In the genomic region with DNA sequence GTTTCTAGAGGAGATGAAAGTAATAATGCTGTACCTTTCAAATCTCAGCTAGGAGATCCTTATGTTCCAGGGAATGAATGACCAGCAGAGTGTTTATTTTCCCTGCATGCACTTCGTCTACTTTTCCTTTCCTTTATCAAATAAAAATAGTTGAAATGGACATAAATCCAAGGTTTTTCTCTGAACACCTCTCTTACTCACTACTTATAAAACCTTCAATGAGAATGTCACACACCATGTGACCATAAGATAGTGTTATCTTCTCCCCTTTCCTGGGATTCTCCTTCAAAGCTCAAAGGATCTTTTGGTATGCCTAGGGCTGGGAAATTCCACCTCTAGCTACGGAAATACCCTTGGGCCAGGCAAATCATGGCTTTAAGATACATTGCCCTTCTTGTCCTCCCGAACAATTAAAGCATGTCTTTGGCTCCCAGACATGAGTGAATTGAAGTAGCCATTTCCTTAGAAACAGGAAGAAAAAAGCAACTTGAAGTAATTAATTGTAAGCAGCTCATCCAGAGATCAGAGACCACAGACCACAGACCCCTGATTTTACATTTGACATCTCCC, we compare ENCODE assay signal across 16 cellular contexts. TPM values are rescaled to one million over a fixed set of nuclear protein-coding genes. Genes with fewer than 3 reads are reported as not detected.
DNase-seq lines count a peak whose midpoint lies in the region; ATAC-seq and TF ChIP-seq lines count a peak whose summit lies in the region.
"Had no signal": no experiment of that assay in that cellular context is flagged by ENCODE, and none has a peak within 500 bp of the region (broad histone marks: within the 10 kb centered on the region; RNA-seq: fewer than 3 reads in every experiment).

No MANE protein-coding gene starts in this region.

- BruUV-seq in PC-3 (replicated peaks; lab: Mats Ljungman, UMichigan) = no TSS peak

- H3K36me3 ChIP-seq in PC-3 (ENCODE audit: low read depth, low read length) (no peaks in the 10 kb centered on the region), skeletal muscle satellite cell (ENCODE audit: insufficient read depth, low read length) (no peaks in the 10 kb centered on the region)
- H3K36me3 ChIP-seq: BLaER1, brain microvascular endothelial cell, thoracic aorta had no signal

- H3K9me3 ChIP-seq in PC-3 (ENCODE audit: low read length) = no peaks in the 10 kb centered on the region
- H3K9me3 ChIP-seq in skeletal muscle satellite cell (replicated peaks; ENCODE audit: low read length) = no peaks in the 10 kb centered on the region
- H3K9me3 ChIP-seq: BLaER1, thoracic aorta had no signal

- H3K4me3 Mint-ChIP-seq in HFFc6 = peak overlapping the region; percentile 95
- no peak overlapping the region for H3K4me3 Mint-ChIP-seq in glutamatergic neuron (ENCODE audit: unreplicated experiment)
- H3K4me3 Mint-ChIP-seq: activated naive CD8-positive, alpha-beta T cell had no signal

- H3K27ac ChIP-seq in PC-3 (ENCODE audit: low read length) = peak overlapping the region; percentile 68
- H3K27ac ChIP-seq: BLaER1, brain microvascular endothelial cell, parathyroid adenoma, thoracic aorta had no signal

- 0 out of 2 replicates have a peak overlapping the region, but pooled peaks have one; percentile 0 for H2AFZ ChIP-seq in PC-3 (ENCODE audit: low read length)
- H2AFZ ChIP-seq: parathyroid adenoma had no signal

- POLR2A ChIA-PET in PC-3 (lab: Charles Lee; ENCODE audit: unreplicated experiment) = interaction anchor here (0.5 to 0.7 kb wide), 3 partner anchors 37 to 219 kb away, joined by 4 to 5 read pairs (median 4); no protein-coding TSS in a partner anchor

- no peaks in the 10 kb centered on the region for H3K9me3 Mint-ChIP-seq in HFFc6
- peaks cover 3% of the 10 kb centered on the region for H3K9me3 Mint-ChIP-seq in glutamatergic neuron (ENCODE audit: unreplicated experiment)

- H3K36me3 Mint-ChIP-seq in HFFc6 (ENCODE audit: low read depth) (peaks cover 17% of the 10 kb centered on the region), glutamatergic neuron (ENCODE audit: unreplicated experiment) (no peaks in the 10 kb centered on the region)

- no peak for TF ChIP-seq CTCF in HFFc6 (IDR thresholded peaks at IDR 0.05)
- no peak for TF ChIP-seq CTCF in PC-3 (conservative IDR thresholded peaks at IDR 0.05; ENCODE audit: low read depth, low read length)
- no peak for TF ChIP-seq CTCF in glutamatergic neuron (IDR thresholded peaks at IDR 0.05; ENCODE audit: partially characterized antibody, unreplicated experiment)

- H4K20me1 ChIP-seq in PC-3 (ENCODE audit: low read length) = no peaks in the 10 kb centered on the region
- H4K20me1 ChIP-seq: BLaER1 had no signal

- H3K4me3 ChIP-seq in PC-3 (ENCODE audit: low read length) (peak overlapping the region; percentile 91; the same call in 1 of the 2 replicates), skeletal muscle satellite cell (ENCODE audit: low read length) (peak overlapping the region; percentile 47)
- H3K4me3 ChIP-seq: BLaER1, thoracic aorta had no signal

- H3K4me2 ChIP-seq in PC-3 (ENCODE audit: low read length) (peak overlapping the region; percentile 90), skeletal muscle satellite cell (ENCODE audit: low read length) (peak overlapping the region; percentile 96)
- H3K4me2 ChIP-seq: BLaER1 had no signal

- DNase-seq in HFFc6 (no peak), PC-3 (no peak), glomerular visceral epithelial cell (ENCODE audit: extremely low spot score) (peak; percentile 45), glutamatergic neuron (no peak)
- DNase-seq: brain microvascular endothelial cell, erythroblast, GOT3, head of caudate nucleus, T-helper 1 cell had no signal

- H3F3A ChIP-seq in PC-3 (ENCODE audit: low read length, unreplicated experiment) = no peaks in the 10 kb centered on the region

- H3K9ac ChIP-seq in PC-3 (ENCODE audit: low read length) = peak overlapping the region; percentile 1; the same call in 1 of the 2 replicates
- H3K9ac ChIP-seq in skeletal muscle satellite cell (ENCODE audit: low read depth, low read length) = peak overlapping the region; percentile 94
- H3K9ac ChIP-seq: BLaER1, parathyroid adenoma had no signal

- peak overlapping the region; percentile 56 for H3K27ac Mint-ChIP-seq in HFFc6
- H3K27ac Mint-ChIP-seq in glutamatergic neuron (ENCODE audit: unreplicated experiment) = no peak overlapping the region
- H3K27ac Mint-ChIP-seq: activated naive CD8-positive, alpha-beta T cell had no signal

- CTCF ChIA-PET in PC-3 (lab: Charles Lee) = interaction anchor here (0.7 to 3.9 kb wide), 4 partner anchors 213 to 287 kb away, joined by 3 to 40 read pairs (median 5); no protein-coding TSS in a partner anchor

- peaks cover 38% of the 10 kb centered on the region for H3K4me1 ChIP-seq in PC-3 (ENCODE audit: insufficient read depth, low read length)
- peaks cover 9% of the 10 kb centered on the region for H3K4me1 ChIP-seq in skeletal muscle satellite cell (ENCODE audit: control insufficient read depth, insufficient read depth, low read length)
- H3K4me1 ChIP-seq: parathyroid adenoma had no signal

- H3K4me1 Mint-ChIP-seq in HFFc6 (ENCODE audit: low read depth) (peaks cover 69% of the 10 kb centered on the region), glutamatergic neuron (ENCODE audit: low read depth, unreplicated experiment) (peaks cover 13% of the 10 kb centered on the region)

- intact Hi-C loops in PC-3 (cut with micrococcal nuclease) = loop anchor here (1.0 to 10.0 kb wide), 6 partner anchors 142 to 286 kb away; no protein-coding TSS in a partner anchor

- ATAC-seq in PC-3 = no peak
- ATAC-seq in HG02763 (IDR thresholded peaks at IDR 0.05; ENCODE audit: unreplicated experiment) = no peak
- ATAC-seq in HG02870 (IDR thresholded peaks at IDR 0.05; ENCODE audit: unreplicated experiment) = no peak

- H3K27me3 Mint-ChIP-seq in HFFc6 (ENCODE audit: insufficient read depth) (no peaks in the 10 kb centered on the region), glutamatergic neuron (ENCODE audit: unreplicated experiment) (no peaks in the 10 kb centered on the region)

- peaks cover 87% of the 10 kb centered on the region for H3K79me2 ChIP-seq in PC-3 (ENCODE audit: low read length)
- H3K79me2 ChIP-seq: parathyroid adenoma had no signal

- no peaks in the 10 kb centered on the region for H3K9me2 ChIP-seq in PC-3 (replicated peaks; ENCODE audit: low read length)

- H3K27me3 ChIP-seq in PC-3 (ENCODE audit: low read length) = no peaks in the 10 kb centered on the region
- no peaks in the 10 kb centered on the region for H3K27me3 ChIP-seq in skeletal muscle satellite cell (ENCODE audit: control insufficient read depth, insufficient read depth, low read length)
- H3K27me3 ChIP-seq: brain microvascular endothelial cell had no signal

RNA-seq across cellular contexts. Expression of a gene that starts 3.9 kb away (rescaled TPM):
- 10 to 100 TPM; 71.8 to 95.7 (median 79.1) TPM for total RNA-seq in HFFc6 (2021; fragmentation: NEBNext Ultra II Directional; extraction: Animal tissue kit (Norgen Biotek cat#: 25700))
- total RNA-seq in PC-3 (2014; rRNA removed) = 16.9 and 25.4 TPM in 2 replicates
- 0.76 and 3.5 TPM in 2 replicates for total RNA-seq in skeletal muscle satellite cell (2012; rRNA removed)
- 28.9 TPM for total RNA-seq in glutamatergic neuron (ENCODE audit: unreplicated experiment)
